ENCODE assay signal across 20 cellular contexts in genomic region chr11:18223937-18224387, GRCh38. TPM values are rescaled to one million over a fixed set of nuclear protein-coding genes. Genes with fewer than 3 reads are reported as not detected.
DNase-seq lines count a peak whose midpoint lies in the region; ATAC-seq and TF ChIP-seq lines count a peak whose summit lies in the region.
"Had no signal": no experiment of that assay in that cellular context is flagged by ENCODE, and none has a peak within 500 bp of the region (broad histone marks: within the 10 kb centered on the region; RNA-seq: fewer than 3 reads in every experiment).

No MANE protein-coding gene starts in this region.

- H3K4me1 ChIP-seq in hepatocyte (ENCODE audit: insufficient read depth) (no peaks in the 10 kb centered on the region), right lobe of liver (peaks cover 0 to 20% (median 7%) of the 10 kb centered on the region in 4 donors)
- H3K4me1 ChIP-seq: BE2C had no signal

- H3K9me3 ChIP-seq in hepatocyte (ENCODE audit: low read depth), result no peaks in the 10 kb centered on the region
- H3K9me3 ChIP-seq in right lobe of liver, result no peaks in the 10 kb centered on the region
- H3K9me3 ChIP-seq: BE2C had no signal

- no peak overlapping the region for H2AFZ ChIP-seq in hepatocyte

- H4K20me1 ChIP-seq in hepatocyte (ENCODE audit: insufficient read depth, poor library complexity, severe bottlenecking), result no peaks in the 10 kb centered on the region

- TF ChIP-seq CTCF in C4-2B (conservative IDR thresholded peaks at IDR 0.05), result no peak
- TF ChIP-seq CTCF in LNCaP clone FGC (IDR thresholded peaks at IDR 0.05; ENCODE audit: control insufficient read depth, extremely low read depth, insufficient read depth), result no peak
- TF ChIP-seq CTCF in hepatocyte (IDR thresholded peaks at IDR 0.05; ENCODE audit: poor library complexity), result no peak
- TF ChIP-seq CTCF in right lobe of liver (IDR thresholded peaks at IDR 0.05), result no peak

- CTCF ChIA-PET in activated CD4-positive, alpha-beta memory T cell treated with anti-CD3 and anti-CD28 coated beads for 36 hours (lab: Charles Lee), result interaction anchor here (0.8 to 1.1 kb wide), 2 partner anchors 20 kb away, joined by 3 read pairs; no protein-coding TSS in a partner anchor

- no peak for TF ChIP-seq POLR2A in right lobe of liver (IDR thresholded peaks at IDR 0.05)

- DNase-seq in LNCaP clone FGC (ENCODE audit: low read depth), result peak; percentile 59
- DNase-seq in hepatocyte (ENCODE audit: low spot score), result no peak
- DNase-seq in right lobe of liver, result no peak
- no peak for DNase-seq in activated CD4-positive, alpha-beta memory T cell treated with anti-CD3 and anti-CD28 coated beads for 36 hours
- DNase-seq in hepatic stellate cell (ENCODE audit: low spot score), result no peak
- DNase-seq: ACHN; BE2C; C1 segment of cervical spinal cord; CD4-positive, alpha-beta T cell; DMS153; DND-41; EL; HCEC 1CT; KBM-7 had no signal

- H3K9me2 ChIP-seq in hepatocyte (replicated peaks; ENCODE audit: insufficient read depth), result no peaks in the 10 kb centered on the region

- H3K27me3 ChIP-seq in hepatocyte (no peaks in the 10 kb centered on the region), right lobe of liver (no peaks in the 10 kb centered on the region)
- H3K27me3 ChIP-seq: BE2C had no signal

- peak; percentile 90 to 96 (median 94) for ATAC-seq in right lobe of liver
- no peak for ATAC-seq in GM21723 (IDR thresholded peaks at IDR 0.05; ENCODE audit: unreplicated experiment)
- ATAC-seq: GM12878, GM23338 had no signal

- no peaks in the 10 kb centered on the region for H3K36me3 Mint-ChIP-seq in activated CD4-positive, alpha-beta memory T cell treated with anti-CD3 and anti-CD28 coated beads for 36 hours

- H3K4me2 ChIP-seq in hepatocyte, result no peak overlapping the region
- H3K4me2 ChIP-seq: GM23338 had no signal

- WGBS in hepatocyte (ENCODE audit: low lambda C conversion rate, missing lambda C conversion rate), result 69% methylated on average over 2 of the region's 2 CpGs
- WGBS in right lobe of liver (ENCODE audit: insufficient coverage, low coverage, low lambda C conversion rate, missing lambda C conversion rate), result 24% methylated on average over 2 of the region's 2 CpGs

- H3K36me3 ChIP-seq in hepatocyte (replicated peaks; ENCODE audit: insufficient read depth, low read depth) (no peaks in the 10 kb centered on the region), right lobe of liver (no peaks in the 10 kb centered on the region)
- H3K36me3 ChIP-seq: BE2C had no signal

- no peaks in the 10 kb centered on the region for H3K9me3 Mint-ChIP-seq in activated CD4-positive, alpha-beta memory T cell treated with anti-CD3 and anti-CD28 coated beads for 36 hours
- H3K9me3 Mint-ChIP-seq: CD4-positive, alpha-beta T cell had no signal

- no peak overlapping the region for H3K4me3 Mint-ChIP-seq in activated CD4-positive, alpha-beta memory T cell treated with anti-CD3 and anti-CD28 coated beads for 36 hours
- H3K4me3 Mint-ChIP-seq: CD4-positive, alpha-beta T cell; GM23338; IgD-negative memory B cell had no signal

- intact Hi-C loops in right lobe of liver (cut with DNase I), result no loop called here
- intact Hi-C loops in activated CD4-positive, alpha-beta memory T cell treated with anti-CD3 and anti-CD28 coated beads for 36 hours (cut with micrococcal nuclease), result no loop called here

- no peak overlapping the region for H3K27ac Mint-ChIP-seq in activated CD4-positive, alpha-beta memory T cell treated with anti-CD3 and anti-CD28 coated beads for 36 hours
- H3K27ac Mint-ChIP-seq: CD4-positive, alpha-beta T cell; GM23338; IgD-negative memory B cell had no signal

- no peaks in the 10 kb centered on the region for H3K4me1 Mint-ChIP-seq in activated CD4-positive, alpha-beta memory T cell treated with anti-CD3 and anti-CD28 coated beads for 36 hours (ENCODE audit: low read depth)
- H3K4me1 Mint-ChIP-seq: GM23338 had no signal

- POLR2A ChIA-PET in activated CD4-positive, alpha-beta memory T cell treated with anti-CD3 and anti-CD28 coated beads for 36 hours (lab: Charles Lee), result no interaction called here

- peaks cover 3% of the 10 kb centered on the region for H3K27me3 Mint-ChIP-seq in activated CD4-positive, alpha-beta memory T cell treated with anti-CD3 and anti-CD28 coated beads for 36 hours
- H3K27me3 Mint-ChIP-seq: IgD-negative memory B cell had no signal

- H3K4me3 ChIP-seq in LNCaP clone FGC (ENCODE audit: low read depth, low read length), result no peak overlapping the region
- no peak overlapping the region for H3K4me3 ChIP-seq in hepatocyte
- no peak overlapping the region for H3K4me3 ChIP-seq in right lobe of liver
- H3K4me3 ChIP-seq: GM12878, GM23338 had no signal

- H3K27ac ChIP-seq in C4-2B (peak overlapping the region; percentile 15; the same call in 1 of the 2 replicates), hepatocyte (peak overlapping the region; percentile 12), right lobe of liver (peak overlapping the region in 2 of 3 donors; percentile 53 to 55)

- no peaks in the 10 kb centered on the region for H3K79me2 ChIP-seq in hepatocyte

RNA-seq across cellular contexts. Expression of gene SAA4, which starts 12.6 kb away (rescaled TPM):
- 73.0 and 73.8 TPM in 2 replicates for total RNA-seq in hepatocyte
- polyA plus RNA-seq in hepatocyte, result 75.6 and 101 TPM in 2 replicates
- total RNA-seq in right lobe of liver, result 1,000 to 10,000 TPM in 3 of 6 experiments, 100 to 1,000 TPM in 3; 798 to 1,388 (median 1,016) TPM
- not detected for total RNA-seq in activated CD4-positive, alpha-beta memory T cell treated with anti-CD3 and anti-CD28 coated beads for 36 hours
- total RNA-seq: CD4-positive, alpha-beta T cell; G401; GM12878; GM23338 had no signal
- polyA plus RNA-seq: GM12878, GM23338, IgD-negative memory B cell had no signal

RNA-seq across cellular contexts. Expression of gene SAA2, which starts 24.5 kb away (rescaled TPM):
- total RNA-seq in hepatocyte (20.1 and 27.4 TPM in 2 replicates), right lobe of liver (over 10,000 TPM in 5 of 6 experiments, 1,000 to 10,000 TPM in 1; 3,864 to 26,600 (median 17,359) TPM)
- polyA plus RNA-seq in hepatocyte, result 111 and 170 TPM in 2 replicates
- total RNA-seq in activated CD4-positive, alpha-beta memory T cell treated with anti-CD3 and anti-CD28 coated beads for 36 hours, result not detected
- total RNA-seq: G401, GM23338 had no signal
- polyA plus RNA-seq: GM23338 had no signal

RNA-seq across cellular contexts. Expression of gene SAA1, which starts 42.1 kb away (rescaled TPM):
- 153 and 175 TPM in 2 replicates for total RNA-seq in hepatocyte
- 2,093 and 2,553 TPM in 2 replicates for polyA plus RNA-seq in hepatocyte
- over 10,000 TPM in 5 of 6 experiments, 1,000 to 10,000 TPM in 1; 7,699 to 33,192 (median 12,593) TPM for total RNA-seq in right lobe of liver
- total RNA-seq in activated CD4-positive, alpha-beta memory T cell treated with anti-CD3 and anti-CD28 coated beads for 36 hours, result not detected
- total RNA-seq: CD4-positive, alpha-beta T cell; GM23338 had no signal
- polyA plus RNA-seq: GM23338, IgD-negative memory B cell had no signal

RNA-seq across cellular contexts. Expression of gene MRGPRX4, which starts 51.3 kb away (rescaled TPM):
- total RNA-seq in hepatocyte, result not detected in 2 replicates
- not detected in 2 replicates for polyA plus RNA-seq in hepatocyte
- not detected for total RNA-seq in right lobe of liver
- not detected for total RNA-seq in activated CD4-positive, alpha-beta memory T cell treated with anti-CD3 and anti-CD28 coated beads for 36 hours
- total RNA-seq: CD4-positive, alpha-beta T cell; G401; GM12878; GM23338 had no signal
- polyA plus RNA-seq: GM12878, GM23338, IgD-negative memory B cell had no signal

Comparison
In these comparisons a context has a peak if more than half of its experiments do, and no peak if none do; other contexts are left out.
1. RNA of gene SAA4, which starts 12.6 kb away (total RNA-seq): 798 to 1,388 TPM in right lobe of liver and 73.0 to 73.8 TPM in hepatocyte; not detected in activated CD4-positive, alpha-beta memory T cell treated with anti-CD3 and anti-CD28 coated beads for 36 hours; every median in the first group is over 10 times any median in the second.
2. RNA of gene SAA2, which starts 24.5 kb away (total RNA-seq): 3,864 to 26,600 TPM in right lobe of liver; 20.1 to 27.4 TPM in hepatocyte and not detected in activated CD4-positive, alpha-beta memory T cell treated with anti-CD3 and anti-CD28 coated beads for 36 hours; every median in the first group is over 100 times any median in the second.
3. RNA of gene SAA1, which starts 42.1 kb away (total RNA-seq): 7,699 to 33,192 TPM in right lobe of liver and 153 to 175 TPM in hepatocyte; not detected in activated CD4-positive, alpha-beta memory T cell treated with anti-CD3 and anti-CD28 coated beads for 36 hours; every median in the first group is over 100 times any median in the second.
4. Peak in every context shown above with its lines, with median percentiles within 50 percentile points of each other: H3K27ac ChIP-seq.